18 cellular contexts compared by ENCODE assay signal in the genomic region with DNA sequence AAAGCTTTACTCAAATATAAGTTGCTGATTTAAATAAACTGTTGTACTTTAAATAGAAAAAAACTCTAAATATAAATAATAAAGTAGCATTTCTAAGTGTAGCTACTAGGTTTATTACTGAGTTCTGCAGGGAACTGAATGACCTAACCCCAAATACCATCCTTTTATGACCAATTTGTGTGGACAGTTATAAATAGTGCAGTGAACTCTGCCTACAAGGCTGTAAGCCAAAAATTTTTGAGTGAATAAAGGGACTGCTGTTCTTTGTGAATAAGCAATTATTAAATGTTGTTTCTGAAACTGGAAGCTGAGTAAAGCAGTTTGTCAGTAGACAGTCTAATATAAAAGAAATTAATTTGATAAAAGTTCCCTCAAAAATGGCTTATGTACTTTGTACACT.
DNase-seq lines count a peak whose midpoint lies in the region; ATAC-seq lines count a peak whose summit lies in the region.
"Had no signal": no experiment of that assay in that cellular context is flagged by ENCODE, and none has a peak within 500 bp of the region (broad histone marks: within the 10 kb centered on the region; RNA-seq: fewer than 3 reads in every experiment).

No MANE protein-coding gene starts in this region.

- H3K9ac ChIP-seq in GM23248 (no peak overlapping the region), skeletal muscle satellite cell (ENCODE audit: low read depth, low read length) (no peak overlapping the region)

- peak; percentile 61 to 87 for ATAC-seq in right cardiac atrium
- no peak for ATAC-seq in HG02970 (IDR thresholded peaks at IDR 0.05; ENCODE audit: low FRiP score, unreplicated experiment)
- ATAC-seq in naive thymus-derived CD4-positive, alpha-beta T cell = no peak
- ATAC-seq: mucosa of descending colon; stimulated activated naive CD8-positive, alpha-beta T cell treated with anti-CD3 and anti-CD28 coated beads, Interleukin-15, Interleukin-2, amounts not matched to agents 100 U/mL and 50 U/mL, for 24 hours had no signal

- peaks cover 5 to 10% (median 8%) of the 10 kb centered on the region in 5 donors for H3K27me3 Mint-ChIP-seq in naive thymus-derived CD4-positive, alpha-beta T cell

- no peaks in the 10 kb centered on the region for H3K9me3 Mint-ChIP-seq in naive thymus-derived CD4-positive, alpha-beta T cell
- H3K9me3 Mint-ChIP-seq: activated naive CD8-positive, alpha-beta T cell treated with anti-CD3 and anti-CD28 coated beads for 36 hours; CD4-positive, alpha-beta T cell had no signal

- H3K36me3 Mint-ChIP-seq in naive thymus-derived CD4-positive, alpha-beta T cell = no peaks in the 10 kb centered on the region
- H3K36me3 Mint-ChIP-seq: activated naive CD8-positive, alpha-beta T cell treated with anti-CD3 and anti-CD28 coated beads for 36 hours had no signal

- H4K20me1 ChIP-seq in GM23248 (ENCODE audit: insufficient read depth) = no peaks in the 10 kb centered on the region

- DNase-seq in GM23248 (peak; percentile 80), cerebellar cortex (ENCODE audit: low spot score) (peak; percentile 12), right cardiac atrium (no peak), OCI-M2 (lab: John Stamatoyannopoulos, UW; ENCODE audit: unreplicated experiment) (no peak), T-helper 2 cell (no peak)
- no peak for DNase-seq in naive thymus-derived CD4-positive, alpha-beta T cell
- DNase-seq: activated CD8-positive, alpha-beta memory T cell treated with anti-CD3 and anti-CD28 coated beads, Interleukin-2, amount 50 U/mL, for 4 hours; activated naive CD8-positive, alpha-beta T cell treated with anti-CD3 and anti-CD28 coated beads for 36 hours; CD4-positive, alpha-beta T cell; KG1; mucosa of descending colon; NCI-H1694 treated with DMSO at 0.1 percent for 48 hours; SJCRH30; stimulated activated CD4-positive, alpha-beta T cell treated with anti-CD3 and anti-CD28 coated beads, Interleukin-4, amount 100 ng/mL, for 4 hours; stimulated activated naive CD8-positive, alpha-beta T cell treated with anti-CD3 and anti-CD28 coated beads, Interleukin-15, Interleukin-2, amounts not matched to agents 100 U/mL and 50 U/mL, for 24 hours; WERI-Rb-1 had no signal

- H3K4me1 Mint-ChIP-seq in naive thymus-derived CD4-positive, alpha-beta T cell = peaks cover 0 to 6% (median 0%) of the 10 kb centered on the region in 7 donors

- in situ Hi-C loops in GM23248 (cut with MboI) = loop anchor here (25.0 kb wide), 1 partner anchor 252 kb away; no protein-coding TSS in a partner anchor

- no peak overlapping the region for H3K4me3 Mint-ChIP-seq in naive thymus-derived CD4-positive, alpha-beta T cell
- H3K4me3 Mint-ChIP-seq: activated naive CD8-positive, alpha-beta T cell treated with anti-CD3 and anti-CD28 coated beads for 36 hours; CD4-positive, alpha-beta T cell had no signal

- H3F3A ChIP-seq in GM23248 (ENCODE audit: insufficient read depth) = peaks cover 31% of the 10 kb centered on the region

- no peak overlapping the region for H3K27ac Mint-ChIP-seq in naive thymus-derived CD4-positive, alpha-beta T cell
- H3K27ac Mint-ChIP-seq: activated naive CD8-positive, alpha-beta T cell treated with anti-CD3 and anti-CD28 coated beads for 36 hours; CD4-positive, alpha-beta T cell had no signal

- H3K4me1 ChIP-seq in GM23248 (ENCODE audit: insufficient read depth) (peaks cover 56% of the 10 kb centered on the region), right cardiac atrium (ENCODE audit: control insufficient read depth, insufficient read depth, low read length) (peaks cover 3% of the 10 kb centered on the region), skeletal muscle satellite cell (ENCODE audit: control insufficient read depth, insufficient read depth, low read length) (peaks cover 37% of the 10 kb centered on the region)
- H3K4me1 ChIP-seq in naive thymus-derived CD4-positive, alpha-beta T cell (ENCODE audit: control insufficient read depth in 2 of 2, insufficient read depth in 2 of 2, low read length in 2 of 2) = no peaks in the 10 kb centered on the region
- H3K4me1 ChIP-seq: SJCRH30 had no signal

- H3K4me3 ChIP-seq in GM23248 (no peak overlapping the region), right cardiac atrium (ENCODE audit: low read length) (no peak overlapping the region), skeletal muscle satellite cell (ENCODE audit: low read length) (no peak overlapping the region)
- H3K4me3 ChIP-seq in naive thymus-derived CD4-positive, alpha-beta T cell (ENCODE audit: low read length) = no peak overlapping the region
- H3K4me3 ChIP-seq: mucosa of descending colon, SJCRH30 had no signal

- no peaks in the 10 kb centered on the region for H3K79me2 ChIP-seq in GM23248 (ENCODE audit: insufficient read depth)

- no peaks in the 10 kb centered on the region for H3K9me2 ChIP-seq in GM23248 (ENCODE audit: insufficient read depth)

- H3K9me3 ChIP-seq in GM23248 (ENCODE audit: low read depth) (no peaks in the 10 kb centered on the region), right cardiac atrium (ENCODE audit: control insufficient read depth, low read length) (no peaks in the 10 kb centered on the region), skeletal muscle satellite cell (replicated peaks; ENCODE audit: low read length) (no peaks in the 10 kb centered on the region)
- no peaks in the 10 kb centered on the region for H3K9me3 ChIP-seq in naive thymus-derived CD4-positive, alpha-beta T cell (ENCODE audit: control insufficient read depth in 2 of 3, low read length in 3 of 3)
- H3K9me3 ChIP-seq: mucosa of descending colon, SJCRH30 had no signal

- H3K36me3 ChIP-seq in GM23248 (ENCODE audit: low read depth) = no peaks in the 10 kb centered on the region
- no peaks in the 10 kb centered on the region for H3K36me3 ChIP-seq in skeletal muscle satellite cell (ENCODE audit: insufficient read depth, low read length)
- no peaks in the 10 kb centered on the region for H3K36me3 ChIP-seq in naive thymus-derived CD4-positive, alpha-beta T cell (ENCODE audit: control insufficient read depth in 2 of 3, insufficient read depth in 3 of 3, low read length in 3 of 3)
- H3K36me3 ChIP-seq: SJCRH30, WERI-Rb-1 had no signal

- H3K27me3 ChIP-seq in GM23248 (replicated peaks; ENCODE audit: insufficient read depth) (no peaks in the 10 kb centered on the region), right cardiac atrium (ENCODE audit: control insufficient read depth, insufficient read depth) (no peaks in the 10 kb centered on the region), skeletal muscle satellite cell (ENCODE audit: control insufficient read depth, insufficient read depth, low read length) (peaks cover 3% of the 10 kb centered on the region)
- no peaks in the 10 kb centered on the region for H3K27me3 ChIP-seq in naive thymus-derived CD4-positive, alpha-beta T cell (ENCODE audit: control insufficient read depth in 2 of 2, insufficient read depth in 2 of 2, low read length in 2 of 2)
- H3K27me3 ChIP-seq: SJCRH30 had no signal

- H2AFZ ChIP-seq in GM23248 = no peak overlapping the region

- H3K4me2 ChIP-seq in GM23248 (ENCODE audit: unreplicated experiment) = peak overlapping the region; percentile 42
- peak overlapping the region; percentile 13 for H3K4me2 ChIP-seq in skeletal muscle satellite cell (ENCODE audit: low read length)

- POLR2A ChIA-PET in naive thymus-derived CD4-positive, alpha-beta T cell (lab: Charles Lee) = interaction anchor here (0.6 kb wide), 1 partner anchor 42 kb away, joined by 3 read pairs; no protein-coding TSS in a partner anchor

- H3K27ac ChIP-seq in GM23248 (no peak overlapping the region), right cardiac atrium (ENCODE audit: low read length) (no peak overlapping the region)
- H3K27ac ChIP-seq in naive thymus-derived CD4-positive, alpha-beta T cell (ENCODE audit: low read depth, low read length) = no peak overlapping the region
- H3K27ac ChIP-seq: SJCRH30, WERI-Rb-1 had no signal

- intact Hi-C loops in right cardiac atrium (cut with DNase I) = no loop called here
- intact Hi-C loops in naive thymus-derived CD4-positive, alpha-beta T cell (cut with micrococcal nuclease) = no loop called here

- CTCF ChIA-PET in naive thymus-derived CD4-positive, alpha-beta T cell (lab: Charles Lee) = no interaction called here

Comparison
In these comparisons a context has a peak if more than half of its experiments do, and no peak if none do; other contexts are left out.
1. DNase-seq: peak in GM23248 (single experiment) and cerebellar cortex (single experiment); none in right cardiac atrium (0 of 3), OCI-M2 (single experiment), T-helper 2 cell (0 of 5) and naive thymus-derived CD4-positive, alpha-beta T cell (0 of 9).
2. ATAC-seq: peak in right cardiac atrium (2 of 2); none in HG02970 (single experiment) and naive thymus-derived CD4-positive, alpha-beta T cell (single experiment).